ENCODE assay signal across 8 cellular contexts in the genomic region with DNA sequence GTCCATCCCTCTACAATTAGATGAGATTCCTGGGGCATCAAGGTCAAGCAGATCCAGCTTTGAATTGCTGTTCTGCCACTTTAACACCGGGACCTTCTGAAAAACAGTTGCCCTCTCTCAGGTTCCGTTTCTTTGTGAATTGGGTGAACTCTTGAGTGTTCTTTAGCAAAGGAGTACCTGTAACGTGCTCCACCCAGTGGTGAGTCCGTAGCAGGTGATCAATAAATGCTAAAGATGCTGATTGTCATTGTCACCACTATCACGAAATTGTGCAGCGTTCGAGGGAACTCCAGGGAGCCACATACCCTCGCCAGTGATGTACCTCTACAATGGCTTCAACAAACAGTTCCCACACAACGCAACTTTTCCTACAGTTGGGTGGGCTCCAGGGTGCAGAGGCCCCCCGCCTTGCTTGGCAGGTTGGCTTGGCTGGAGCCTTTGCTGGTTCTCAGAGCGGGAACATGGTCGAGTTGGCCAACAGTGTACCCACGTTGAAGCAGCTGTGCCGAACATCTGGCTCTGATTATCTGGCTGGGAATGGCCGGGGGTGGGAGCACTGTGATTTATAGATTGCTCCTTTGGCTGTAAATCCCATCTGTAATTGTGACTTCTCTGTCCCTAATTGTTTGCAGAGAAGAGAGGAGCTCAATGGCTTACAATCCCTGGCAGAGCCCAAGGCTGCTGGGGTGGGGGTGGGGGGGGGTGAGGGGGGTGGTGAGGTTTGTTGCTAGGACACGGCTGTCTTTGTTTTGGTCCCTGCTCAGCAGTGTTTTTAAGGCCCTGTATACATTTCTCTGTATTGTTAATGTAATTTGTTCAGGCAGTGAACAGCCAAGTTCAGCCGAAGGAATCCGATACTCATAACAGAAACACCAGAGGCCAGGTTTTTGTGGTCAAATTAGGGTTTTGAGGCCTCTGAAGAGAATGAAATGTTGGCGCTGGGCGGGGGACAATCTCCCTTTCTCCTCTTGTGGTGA.
DNase-seq lines count a peak whose midpoint lies in the region; ATAC-seq and TF ChIP-seq lines count a peak whose summit lies in the region.

No MANE protein-coding gene starts in this region.

- ATAC-seq in HG03460 (IDR thresholded peaks at IDR 0.05; ENCODE audit: unreplicated experiment) (no peak), HG03571 (IDR thresholded peaks at IDR 0.05; ENCODE audit: unreplicated experiment) (no peak)

- intact Hi-C loops in head of caudate nucleus (cut with DNase I), result no loop called here

- DNase-seq in GM13977 (ENCODE audit: low spot score), result no peak
- DNase-seq in RPMI7951 (ENCODE audit: low read depth), result peak; percentile 84
- peak in 28 of 42 donors; percentile 8 to 63 (median 30) for DNase-seq in head of caudate nucleus
- DNase-seq in skeletal muscle cell (ENCODE audit: low read depth), result peak; percentile 67
- DNase-seq in NCI-H187 (lab: John Stamatoyannopoulos, UW), result no peak
- no peak for DNase-seq in HuH-7.5 (ENCODE audit: low spot score)

- peak; percentile 16 for TF ChIP-seq CTCF in GM13977 (IDR thresholded peaks at IDR 0.05; ENCODE audit: extremely low read depth, insufficient read depth, missing control alignments)

- no peak overlapping the region for H3K4me3 ChIP-seq in skeletal muscle cell (ENCODE audit: low read depth, low read length)

- in situ Hi-C loops in GM13977 (cut with MboI; ENCODE audit: low pct_unique_long_range_greater_than_20kb, low sequenced_read_pairs, unreplicated experiment), result no loop called here

Comparison
In these comparisons a context has a peak if more than half of its experiments do, and no peak if none do; other contexts are left out.
1. DNase-seq: peak in RPMI7951 (single experiment), head of caudate nucleus (28 of 42) and skeletal muscle cell (single experiment); none in GM13977 (single experiment), NCI-H187 (0 of 2) and HuH-7.5 (single experiment).